In the genomic region with DNA sequence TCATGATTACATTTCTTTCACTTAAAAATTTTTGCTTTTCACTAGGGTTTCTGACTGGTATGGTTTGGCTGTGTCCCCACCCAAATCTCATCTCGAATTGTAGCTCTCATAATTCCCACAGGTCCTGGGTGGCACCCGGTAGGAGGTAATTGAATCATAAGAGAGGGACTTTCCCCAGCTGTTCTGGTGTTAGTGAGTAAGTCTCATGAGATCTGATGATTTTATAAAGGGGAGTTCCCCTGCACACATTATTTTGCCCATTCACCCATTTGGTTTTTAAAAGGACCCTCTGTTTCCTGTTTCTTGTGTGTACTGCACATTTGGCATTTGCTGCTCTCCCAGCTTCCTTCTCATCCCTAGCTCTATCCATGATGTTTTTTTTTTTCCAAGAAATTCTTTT, we compare ENCODE assay signal across 27 cellular contexts. TPM values are rescaled to one million over a fixed set of nuclear protein-coding genes. Genes with fewer than 3 reads are reported as not detected.
DNase-seq lines count a peak whose midpoint lies in the region; ATAC-seq, FAIRE-seq and TF ChIP-seq lines count a peak whose summit lies in the region.
"Had no signal": no experiment of that assay in that cellular context is flagged by ENCODE, and none has a peak within 500 bp of the region (broad histone marks: within the 10 kb centered on the region; RNA-seq: fewer than 3 reads in every experiment).

No MANE protein-coding gene starts in this region.

- no peak overlapping the region for H3K4me3 Mint-ChIP-seq in stimulated activated naive CD8-positive, alpha-beta T cell treated with anti-CD3 and anti-CD28 coated beads, Interleukin-15, amount 100 ng/mL, for 72 hours
- H3K4me3 Mint-ChIP-seq: activated naive CD8-positive, alpha-beta T cell; activated T-helper 1 cell treated with anti-CD3 and anti-CD28 coated beads, Interleukin-12 subunit alpha, Interleukin-12 subunit beta, Interleukin-2, Interleukin-4 antibody, amounts not matched to agents 30 ng/mL and 10 ng/mL and 1 ng/mL, durations not matched to agents 14 hours and 24 hours and 36 hours; neural progenitor cell had no signal

- no peak overlapping the region for H3K27ac Mint-ChIP-seq in stimulated activated naive CD8-positive, alpha-beta T cell treated with anti-CD3 and anti-CD28 coated beads, Interleukin-15, amount 100 ng/mL, for 72 hours
- H3K27ac Mint-ChIP-seq: activated naive CD8-positive, alpha-beta T cell; activated T-helper 1 cell treated with anti-CD3 and anti-CD28 coated beads, Interleukin-12 subunit alpha, Interleukin-12 subunit beta, Interleukin-2, Interleukin-4 antibody, amounts not matched to agents 30 ng/mL and 10 ng/mL and 1 ng/mL, durations not matched to agents 14 hours and 24 hours and 36 hours; neural progenitor cell had no signal

- DNase-seq in stimulated activated CD4-positive, alpha-beta T cell treated with anti-CD3 and anti-CD28 coated beads, Interleukin-15, amount 100 ng/mL, for 24 hours, result peak; percentile 1
- no peak for DNase-seq in stimulated activated CD4-positive, alpha-beta T cell treated with anti-CD3 and anti-CD28 coated beads, Interleukin-1b, Interleukin-23, amount 100 ng/mL, for 48 hours
- DNase-seq in RCC 7860 (ENCODE audit: low spot score) (peak; percentile 54), epithelial cell of esophagus (ENCODE audit: low read depth) (peak; percentile 60), Right ventricle myocardium superior (no peak)
- no peak for DNase-seq in stimulated activated naive CD8-positive, alpha-beta T cell treated with anti-CD3 and anti-CD28 coated beads, Interleukin-15, amount 100 ng/mL, for 72 hours
- DNase-seq: DND-41; dorsolateral prefrontal cortex; GOT3; NCI-H1105 treated with DMSO at 0.1 percent for 48 hours; NCI-H2081 treated with DMSO at 0.1 percent for 48 hours; NCI-H226; NCI-H69; right cardiac atrium; SIG-M5; spleen; stimulated activated CD4-positive, alpha-beta T cell treated with anti-CD3 and anti-CD28 coated beads, Interleukin-4, amount 100 ng/mL, for 1 hour; SW 1271 had no signal

- TF ChIP-seq CTCF in epithelial cell of esophagus (IDR thresholded peaks at IDR 0.05; ENCODE audit: insufficient read depth, low read depth, low read length, missing control alignments), result no peak

- peak; percentile 46 for ATAC-seq in stimulated activated naive CD8-positive, alpha-beta T cell treated with anti-CD3 and anti-CD28 coated beads, Interleukin-15, amount 100 ng/mL, for 72 hours
- ATAC-seq in Right ventricle myocardium superior (ENCODE audit: poor library complexity), result no peak
- ATAC-seq in HG03108 (IDR thresholded peaks at IDR 0.05; ENCODE audit: unreplicated experiment), result no peak
- no peak for ATAC-seq in GM18502 (IDR thresholded peaks at IDR 0.05; ENCODE audit: poor library complexity, unreplicated experiment)
- ATAC-seq: right cardiac atrium had no signal

- intact Hi-C loops in Right ventricle myocardium superior (cut with DNase I), result no loop called here

- peaks cover 0 to 12% of the 10 kb centered on the region in 2 donors for H3K9me3 Mint-ChIP-seq in stimulated activated naive CD8-positive, alpha-beta T cell treated with anti-CD3 and anti-CD28 coated beads, Interleukin-15, amount 100 ng/mL, for 72 hours
- H3K9me3 Mint-ChIP-seq: activated T-helper 1 cell treated with anti-CD3 and anti-CD28 coated beads, Interleukin-12 subunit alpha, Interleukin-12 subunit beta, Interleukin-2, Interleukin-4 antibody, amounts not matched to agents 30 ng/mL and 10 ng/mL and 1 ng/mL, durations not matched to agents 14 hours and 24 hours and 36 hours; neural progenitor cell had no signal

- H3K4me1 Mint-ChIP-seq in stimulated activated naive CD8-positive, alpha-beta T cell treated with anti-CD3 and anti-CD28 coated beads, Interleukin-15, amount 100 ng/mL, for 72 hours, result peaks cover 6% of the 10 kb centered on the region
- H3K4me1 Mint-ChIP-seq: neural progenitor cell had no signal

- FAIRE-seq in RCC 7860 (lab: Jason Lieb, UNC), result peak; percentile 12
- FAIRE-seq: keratinocyte had no signal

- H3K27me3 Mint-ChIP-seq in stimulated activated naive CD8-positive, alpha-beta T cell treated with anti-CD3 and anti-CD28 coated beads, Interleukin-15, amount 100 ng/mL, for 72 hours, result no peaks in the 10 kb centered on the region
- H3K27me3 Mint-ChIP-seq: activated naive CD8-positive, alpha-beta T cell had no signal

- H3K4me3 ChIP-seq in epithelial cell of esophagus (ENCODE audit: low read length), result no peak overlapping the region
- H3K4me3 ChIP-seq: ascending aorta, BLaER1, dorsolateral prefrontal cortex, lung, neural progenitor cell, spleen had no signal

RNA-seq across cellular contexts. Expression of gene NETO1, which starts 27.8 kb away (rescaled TPM):
- total RNA-seq in Right ventricle myocardium superior, result not detected
- total RNA-seq: activated T-helper 1 cell treated with anti-CD3 and anti-CD28 coated beads, Interleukin-12 subunit alpha, Interleukin-12 subunit beta, Interleukin-2, Interleukin-4 antibody, amounts not matched to agents 30 ng/mL and 10 ng/mL and 1 ng/mL, durations not matched to agents 14 hours and 24 hours and 36 hours; ascending aorta; lung had no signal

Comparison
In these comparisons a context has a peak if more than half of its experiments do, and no peak if none do; other contexts are left out.
1. DNase-seq: peak in stimulated activated CD4-positive, alpha-beta T cell treated with anti-CD3 and anti-CD28 coated beads, Interleukin-15, amount 100 ng/mL, for 24 hours (single experiment), RCC 7860 (single experiment) and epithelial cell of esophagus (single experiment); none in stimulated activated CD4-positive, alpha-beta T cell treated with anti-CD3 and anti-CD28 coated beads, Interleukin-1b, Interleukin-23, amount 100 ng/mL, for 48 hours (single experiment), stimulated activated naive CD8-positive, alpha-beta T cell treated with anti-CD3 and anti-CD28 coated beads, Interleukin-15, amount 100 ng/mL, for 72 hours (0 of 2) and Right ventricle myocardium superior (single experiment).